In genomic region chr15:65212097-65212496, GRCh38 we compare ENCODE assay signal across 8 cellular contexts. TPM values are rescaled to one million over a fixed set of nuclear protein-coding genes. Genes with fewer than 3 reads are reported as not detected.
A peak's percentile ranks its signal among the peaks of the same experiment; 100 is the strongest.
DNase-seq lines count a peak whose midpoint lies in the region; ATAC-seq and TF ChIP-seq lines count a peak whose summit lies in the region.

No MANE protein-coding gene starts in this region.

- POLR2A ChIA-PET in PC-9 (lab: Charles Lee; ENCODE audit: unreplicated experiment), result no interaction called here

- BruUV-seq in PC-9 (replicated peaks; lab: Mats Ljungman, UMichigan), result no TSS peak

- no peak overlapping the region for H3K4me2 ChIP-seq in PC-9

- ATAC-seq in GM21447 (IDR thresholded peaks at IDR 0.05; ENCODE audit: unreplicated experiment), result no peak
- ATAC-seq in GM18867 (IDR thresholded peaks at IDR 0.05; ENCODE audit: unreplicated experiment), result no peak

- no peak overlapping the region for H2AFZ ChIP-seq in PC-9

- H3K27me3 ChIP-seq in PC-9 (ENCODE audit: insufficient read depth, low read depth) (no peaks in the 10 kb centered on the region), brain microvascular endothelial cell (replicated peaks) (no peaks in the 10 kb centered on the region)

- peaks cover 34% of the 10 kb centered on the region for H3K4me1 ChIP-seq in PC-9 (replicated peaks; ENCODE audit: insufficient read depth)

- DNase-seq in GM13976 (ENCODE audit: low spot score) (peak; percentile 76), PC-9 (no peak), brain microvascular endothelial cell (no peak), retinal pigment epithelial cell (ENCODE audit: low read depth) (no peak), NCI-H2171 treated with DMSO at 0.1 percent for 48 hours (lab: John Stamatoyannopoulos, UW) (no peak), globus pallidus (ENCODE audit: low spot score) (no peak)

- H3K4me3 ChIP-seq in PC-9 (no peak overlapping the region), brain microvascular endothelial cell (ENCODE audit: low read depth, low read length) (no peak overlapping the region), retinal pigment epithelial cell (ENCODE audit: low read length) (no peak overlapping the region)

- no peak overlapping the region for H3K27ac ChIP-seq in PC-9
- no peak overlapping the region for H3K27ac ChIP-seq in brain microvascular endothelial cell

- H4K20me1 ChIP-seq in PC-9 (ENCODE audit: insufficient read depth), result no peaks in the 10 kb centered on the region

- intact Hi-C loops in PC-9 (cut with micrococcal nuclease; ENCODE audit: unreplicated experiment), result no loop called here

- CTCF ChIA-PET in PC-9 (lab: Charles Lee), result interaction anchor here (1.2 kb wide), 1 partner anchor 157 kb away, joined by 3 read pairs; no protein-coding TSS in a partner anchor

- H3K9me3 ChIP-seq in PC-9 (ENCODE audit: insufficient read depth, low read depth), result no peaks in the 10 kb centered on the region

- H3K36me3 ChIP-seq in PC-9 (ENCODE audit: low read depth) (no peaks in the 10 kb centered on the region), brain microvascular endothelial cell (replicated peaks) (no peaks in the 10 kb centered on the region)

- TF ChIP-seq CTCF in GM13976 (IDR thresholded peaks at IDR 0.05; ENCODE audit: borderline replicate concordance, control extremely low read depth, extremely low read depth, insufficient read depth, missing control alignments) (peak; percentile 67), PC-9 (conservative IDR thresholded peaks at IDR 0.05) (peak; percentile 58), brain microvascular endothelial cell (IDR thresholded peaks at IDR 0.05; ENCODE audit: low read depth, low read length, missing control alignments) (peak; percentile 66), retinal pigment epithelial cell (conservative IDR thresholded peaks at IDR 0.05; ENCODE audit: low read depth, low read length) (peak; percentile 57)

- H3K9me2 ChIP-seq in PC-9 (ENCODE audit: insufficient read depth), result no peaks in the 10 kb centered on the region

- peaks cover 17% of the 10 kb centered on the region; the same call in 1 of the 2 replicates for H3F3A ChIP-seq in PC-9 (ENCODE audit: insufficient read depth, low read depth)

- H3K79me2 ChIP-seq in PC-9 (ENCODE audit: low read depth), result no peaks in the 10 kb centered on the region

- in situ Hi-C loops in GM13976 (cut with MboI; ENCODE audit: low sequenced_read_pairs, unreplicated experiment), result no loop called here
- in situ Hi-C loops in brain microvascular endothelial cell (cut with HindIII; ENCODE audit: low pct_ligation_motif_present, low sequenced_read_pairs), result no loop called here

RNA-seq across cellular contexts. Expression of gene CILP, which starts 0.8 kb away (rescaled TPM):
- 0.07 and 0.08 TPM in 2 replicates for total RNA-seq in PC-9 (2021)

RNA-seq across cellular contexts. Expression of gene CLPX, which starts 27.0 kb away (rescaled TPM):
- 41.0 and 44.1 TPM in 2 replicates for total RNA-seq in PC-9 (2021)
